ENCODE assay signal across 18 cellular contexts in genomic region chr17:47806026-47806912, GRCh38. TPM values are rescaled to one million over a fixed set of nuclear protein-coding genes. Genes with fewer than 3 reads are reported as not detected.
DNase-seq lines count a peak whose midpoint lies in the region; ATAC-seq and TF ChIP-seq lines count a peak whose summit lies in the region.
"Had no signal": no experiment of that assay in that cellular context is flagged by ENCODE, and none has a peak within 500 bp of the region (broad histone marks: within the 10 kb centered on the region; RNA-seq: fewer than 3 reads in every experiment).

No MANE protein-coding gene starts in this region.

- intact Hi-C loops in sciatic nerve (cut with DNase I) (no loop called here), aorta (cut with DNase I) (loop anchor here (10.0 kb wide), 1 partner anchor 111 kb away; the partner anchor contains the start of gene TBKBP1 (in 2 of the 2))

- no peak overlapping the region for H3K4me2 ChIP-seq in SK-N-SH
- H3K4me2 ChIP-seq in BLaER1, result peak overlapping the region; percentile 81

- no peak overlapping the region for H3K27ac Mint-ChIP-seq in endodermal cell

- H3K36me3 Mint-ChIP-seq in endodermal cell (ENCODE audit: low read depth), result peaks cover 14% of the 10 kb centered on the region

- H3F3A ChIP-seq in SK-N-SH (replicated peaks; ENCODE audit: insufficient read depth), result no peaks in the 10 kb centered on the region

- H4K20me1 ChIP-seq in SK-N-SH (ENCODE audit: insufficient read depth) (0 out of 2 replicates have a peak, but pooled peaks cover 6% of the 10 kb centered on the region), BLaER1 (0 out of 2 replicates have a peak, but pooled peaks cover 7% of the 10 kb centered on the region)

- H3K9ac ChIP-seq in SK-N-SH (no peak overlapping the region), BLaER1 (peak overlapping the region; percentile 57; the same call in 1 of the 2 replicates), endodermal cell (ENCODE audit: extremely low read depth, low read length, poor library complexity, severe bottlenecking) (no peak overlapping the region)

- ATAC-seq in SK-N-SH treated with all-trans-retinoic acid at 6 μM for 48 hours, result no peak
- no peak for ATAC-seq in sciatic nerve
- no peak for ATAC-seq in aorta (ENCODE audit: low FRiP score)
- ATAC-seq: GM12878, K562 had no signal

- DNase-seq in SK-N-SH (peak; percentile 23), endodermal cell (peak; percentile 23), sciatic nerve (ENCODE audit: low spot score) (peak; percentile 32), aorta (no peak), HuH-7.5 (ENCODE audit: low spot score) (no peak), GF-D8 (lab: John Stamatoyannopoulos, UW) (no peak)
- DNase-seq: CD8-positive, alpha-beta memory T cell; DMS79 treated with DMSO at 0.1 percent for 48 hours; GOT3; NCI-H1436; NCI-H2029; NCI-H2171; NCI-H446 had no signal

- CTCF ChIA-PET in SK-N-SH (lab: Yijun Ruan, JAX), result interaction anchor here (1.0 to 1.4 kb wide), 2 partner anchors 15 to 63 kb away, joined by 3 read pairs; partner anchors contain the start of gene OSBPL7

- H3K27me3 Mint-ChIP-seq in endodermal cell (ENCODE audit: insufficient read depth), result peaks cover 6% of the 10 kb centered on the region

- no peak for TF ChIP-seq RAD21 in SK-N-SH (IDR thresholded peaks at IDR 0.05; ENCODE audit: low read length)

- H3K27ac ChIP-seq in SK-N-SH (ENCODE audit: low read depth in 2 of 2, low read length in 1 of 2) (no peak overlapping the region), BLaER1 (peak overlapping the region; percentile 69), endodermal cell (ENCODE audit: low read depth, low read length) (no peak overlapping the region), aorta (ENCODE audit: low read depth in 1 of 2, low read length in 2 of 2) (no peak overlapping the region)
- H3K27ac ChIP-seq: 22Rv1 had no signal

- TF ChIP-seq CTCF in SK-N-SH (IDR thresholded peaks at IDR 0.05) (no peak), endodermal cell (conservative IDR thresholded peaks at IDR 0.05) (no peak)

- POLR2A ChIA-PET in SK-N-SH (lab: Yijun Ruan, JAX), result no interaction called here

- H3K27me3 ChIP-seq in SK-N-SH (ENCODE audit: insufficient read depth) (0 out of 2 replicates have a peak, but pooled peaks cover 6% of the 10 kb centered on the region), BLaER1 (no peaks in the 10 kb centered on the region), endodermal cell (ENCODE audit: control insufficient read depth, insufficient read depth, low read length, poor library complexity, severe bottlenecking) (peaks cover 2% of the 10 kb centered on the region), aorta (ENCODE audit: control insufficient read depth in 1 of 2, insufficient read depth in 2 of 2, low read length in 1 of 2) (no peaks in the 10 kb centered on the region)

- no peaks in the 10 kb centered on the region for H3K4me1 ChIP-seq in SK-N-SH (ENCODE audit: control insufficient read depth in 1 of 2, insufficient read depth in 2 of 2, low read depth in 1 of 2, low read length in 1 of 2)
- H3K4me1 ChIP-seq in BLaER1, result peaks cover 56% of the 10 kb centered on the region
- no peaks in the 10 kb centered on the region for H3K4me1 ChIP-seq in endodermal cell (ENCODE audit: control insufficient read depth, insufficient read depth, low read length)
- H3K4me1 ChIP-seq in aorta (ENCODE audit: control insufficient read depth in 1 of 2, insufficient read depth in 2 of 2, low read length in 2 of 2), result no peaks in the 10 kb centered on the region

- H3K4me3 Mint-ChIP-seq in endodermal cell, result no peak overlapping the region
- H3K4me3 Mint-ChIP-seq: CD8-positive, alpha-beta memory T cell had no signal

- 84% methylated on average over 15 of the region's 16 CpGs for WGBS in SK-N-SH (ENCODE audit: low lambda C conversion rate)
- WGBS in endodermal cell (ENCODE audit: insufficient coverage in 1 of 2, insufficient read length in 1 of 2), 2 experiments, result 85 to 87% methylated on average over 10 to 16 of the region's 16 CpGs
- WGBS in aorta, 2 donors, result 81 to 87% methylated on average over 15 to 16 of the region's 16 CpGs

- H3K9me3 Mint-ChIP-seq in endodermal cell, result no peaks in the 10 kb centered on the region
- H3K9me3 Mint-ChIP-seq: CD8-positive, alpha-beta memory T cell had no signal

- peaks cover 2% of the 10 kb centered on the region for H3K4me1 Mint-ChIP-seq in endodermal cell

- no peak for TF ChIP-seq EP300 in SK-N-SH (IDR thresholded peaks at IDR 0.05; ENCODE audit: borderline replicate concordance in 1 of 2, low read depth in 1 of 2, low read length in 1 of 2)

- H3K36me3 ChIP-seq in SK-N-SH (replicated peaks in 1 of 2; ENCODE audit: control insufficient read depth in 1 of 2, insufficient read depth in 2 of 2, low read length in 1 of 2) (peaks cover 7 to 31% of the 10 kb centered on the region in 2 experiments), BLaER1 (peaks cover 48% of the 10 kb centered on the region), endodermal cell (ENCODE audit: control insufficient read depth, insufficient read depth, low read length) (peaks cover 12% of the 10 kb centered on the region), aorta (ENCODE audit: control insufficient read depth in 1 of 2, insufficient read depth in 2 of 2, low read length in 1 of 2) (no peaks in the 10 kb centered on the region)

- no peaks in the 10 kb centered on the region for H3K9me2 ChIP-seq in SK-N-SH

- H3K4me3 ChIP-seq in SK-N-SH (ENCODE audit: low read depth in 2 of 2, low read length in 1 of 2), result no peak overlapping the region
- 0 out of 2 replicates have a peak overlapping the region, but pooled peaks have one; percentile 12 for H3K4me3 ChIP-seq in BLaER1
- H3K4me3 ChIP-seq in endodermal cell (ENCODE audit: low read length), result no peak overlapping the region
- no peak overlapping the region for H3K4me3 ChIP-seq in aorta (ENCODE audit: low read length in 2 of 2)
- H3K4me3 ChIP-seq: GM12878, K562 had no signal

- H3K79me2 ChIP-seq in SK-N-SH (ENCODE audit: insufficient read depth), result no peaks in the 10 kb centered on the region

- H2AFZ ChIP-seq in SK-N-SH (ENCODE audit: low read depth), result no peak overlapping the region

- H3K9me3 ChIP-seq in SK-N-SH (no peaks in the 10 kb centered on the region), BLaER1 (no peaks in the 10 kb centered on the region), endodermal cell (ENCODE audit: control insufficient read depth, low read length) (no peaks in the 10 kb centered on the region), aorta (ENCODE audit: control insufficient read depth, low read length) (no peaks in the 10 kb centered on the region)

TF ChIP-seq in SK-N-SH treated with all-trans-retinoic acid at 6 μM for 48 hours, 23 proteins besides CTCF, POLR2A, EP300 and RAD21 (continues in another document):
- no peak for TF ChIP-seq RARB (CRISPR knock-in tag; IDR thresholded peaks at IDR 0.05)
- TF ChIP-seq SNAI2 (CRISPR knock-in tag; IDR thresholded peaks at IDR 0.05), result no peak
- TF ChIP-seq POU6F1 (CRISPR knock-in tag; IDR thresholded peaks at IDR 0.05; ENCODE audit: borderline replicate concordance, low read depth), result no peak

RNA-seq across cellular contexts. Expression of gene OSBPL7, which starts 15.3 kb away (rescaled TPM):
- polyA plus RNA-seq in SK-N-SH (2012; rRNA removed), result 23.7 and 24.7 TPM in 2 replicates
- polyA plus RNA-seq in SK-N-SH (2012; cell fraction: cytosol; rRNA removed), result 7.5 and 14.8 TPM in 2 replicates
- polyA plus RNA-seq in SK-N-SH (2012; cell fraction: nucleus; rRNA removed), result 164 and 209 TPM in 2 replicates
- 10 to 100 TPM; 11.4 to 15.5 TPM for total RNA-seq in endodermal cell
- 15.6 TPM for polyA plus RNA-seq in endodermal cell (2013, experiment 1 of 2)
- 11.0 TPM for polyA plus RNA-seq in endodermal cell (2013, experiment 2 of 2)
- 13.5 TPM for total RNA-seq in sciatic nerve
- 10 to 100 TPM; 10.7 to 21.1 TPM for total RNA-seq in aorta
- 10 to 100 TPM in 1 of 2 donors, 1 to 10 TPM in 1; 8.9 to 20.1 TPM for polyA plus RNA-seq in aorta

RNA-seq across cellular contexts. Expression of gene MRPL10, which starts 25.1 kb away (rescaled TPM):
- polyA plus RNA-seq in SK-N-SH (2012; rRNA removed) (133 and 136 TPM in 2 replicates), aorta (10 to 100 TPM; 34.4 to 42.2 TPM)
- 87.3 and 111 TPM in 2 replicates for polyA plus RNA-seq in SK-N-SH (2012; cell fraction: cytosol; rRNA removed)
- 85.4 and 108 TPM in 2 replicates for polyA plus RNA-seq in SK-N-SH (2012; cell fraction: nucleus; rRNA removed)
- total RNA-seq in endodermal cell (10 to 100 TPM; 56.3 to 65.3 TPM), sciatic nerve (26.6 TPM), aorta (10 to 100 TPM; 21.6 to 28.6 TPM)
- 85.0 TPM for polyA plus RNA-seq in endodermal cell (2013, experiment 1 of 2)
- polyA plus RNA-seq in endodermal cell (2013, experiment 2 of 2), result 67.6 TPM

RNA-seq across cellular contexts. Expression of gene LRRC46, which starts 25.2 kb away (rescaled TPM):
- polyA plus RNA-seq in SK-N-SH (2012; rRNA removed), result 1.6 and 1.8 TPM in 2 replicates
- polyA plus RNA-seq in SK-N-SH (2012; cell fraction: cytosol; rRNA removed), result 0.86 and 0.89 TPM in 2 replicates
- 4.2 and 4.8 TPM in 2 replicates for polyA plus RNA-seq in SK-N-SH (2012; cell fraction: nucleus; rRNA removed)
- under 1 TPM; 0.73 to 0.82 TPM for total RNA-seq in endodermal cell
- polyA plus RNA-seq in endodermal cell (2013, experiment 1 of 2), result 1.2 TPM
- 1.5 TPM for polyA plus RNA-seq in endodermal cell (2013, experiment 2 of 2)
- total RNA-seq in sciatic nerve, result 0.89 TPM
- total RNA-seq in aorta, result under 1 TPM in 1 of 2 donors, not detected in 1; 0.51 TPM
- polyA plus RNA-seq in aorta, result under 1 TPM in 1 of 2 donors, not detected in 1; 0.87 TPM

RNA-seq across cellular contexts. Expression of gene SCRN2, which starts 34.8 kb away (rescaled TPM):
- polyA plus RNA-seq in SK-N-SH (2012; rRNA removed) (135 and 139 TPM in 2 replicates), aorta (10 to 100 TPM; 21.2 to 64.1 TPM)
- polyA plus RNA-seq in SK-N-SH (2012; cell fraction: cytosol; rRNA removed), result 62.5 and 80.7 TPM in 2 replicates
- 636 and 666 TPM in 2 replicates for polyA plus RNA-seq in SK-N-SH (2012; cell fraction: nucleus; rRNA removed)
- total RNA-seq in endodermal cell (10 to 100 TPM; 54.5 to 71.9 TPM), sciatic nerve (39.4 TPM), aorta (10 to 100 TPM; 19.3 to 37.6 TPM)
- polyA plus RNA-seq in endodermal cell (2013, experiment 1 of 2), result 50.1 TPM
- polyA plus RNA-seq in endodermal cell (2013, experiment 2 of 2), result 44.5 TPM

RNA-seq across cellular contexts. Expression of gene SP6, which starts 44.7 kb away (rescaled TPM):
- polyA plus RNA-seq in SK-N-SH (2012; rRNA removed) (0.03 TPM in 2 replicates), aorta (under 1 TPM in 1 of 2 donors, not detected in 1; 0.25 TPM)
- 0.03 and 0.05 TPM in 2 replicates for polyA plus RNA-seq in SK-N-SH (2012; cell fraction: cytosol; rRNA removed)
- 0.06 and 0.09 TPM in 2 replicates for polyA plus RNA-seq in SK-N-SH (2012; cell fraction: nucleus; rRNA removed)
- total RNA-seq in endodermal cell (1 to 10 TPM; 3.1 to 3.7 TPM), sciatic nerve (0.62 TPM), aorta (under 1 TPM; 0.78 to 0.81 TPM)
- 2.6 TPM for polyA plus RNA-seq in endodermal cell (2013, experiment 1 of 2)
- 2.6 TPM for polyA plus RNA-seq in endodermal cell (2013, experiment 2 of 2)
- total RNA-seq: GM12878 had no signal

Comparison
In these comparisons a context has a peak if more than half of its experiments do, and no peak if none do; other contexts are left out.
1. DNase-seq: peak in SK-N-SH (single experiment), endodermal cell (single experiment) and sciatic nerve (single experiment); none in aorta (0 of 2), HuH-7.5 (single experiment) and GF-D8 (single experiment).